Comparison of ENCODE assay signal across 1 cellular context in the genomic region with DNA sequence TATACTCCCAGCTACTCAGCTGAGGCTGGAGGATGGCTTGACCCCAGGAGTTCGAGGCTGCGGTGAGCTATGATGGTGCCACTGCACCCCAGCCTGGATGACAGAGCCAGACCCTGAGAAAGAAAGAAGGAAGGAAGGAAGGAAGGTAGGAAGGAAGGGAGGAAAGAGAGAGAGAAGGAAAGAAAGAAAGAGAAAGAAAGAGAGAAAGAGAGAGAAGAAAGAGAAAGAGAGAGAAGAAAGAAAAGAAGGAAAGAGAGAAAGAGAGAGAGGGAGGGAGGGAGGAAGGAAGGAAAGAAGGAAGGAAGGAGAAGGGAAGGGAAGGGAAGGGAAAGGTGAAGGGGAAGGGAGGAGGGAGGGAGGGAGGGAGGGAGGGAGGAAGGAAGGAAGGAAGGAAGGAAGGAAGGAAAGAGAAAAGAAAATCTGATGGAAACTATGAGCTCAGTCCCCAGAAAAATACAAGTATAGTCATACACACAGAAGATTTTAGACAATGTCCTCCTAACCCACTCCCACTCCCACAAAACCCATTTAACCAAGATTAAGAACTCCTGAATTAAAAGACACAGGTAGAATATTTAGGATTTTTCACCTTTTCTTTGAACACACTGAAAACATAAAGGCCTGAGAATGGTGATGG.
TF ChIP-seq lines count a peak whose summit lies in the region.

No MANE protein-coding gene starts in this region.

TF ChIP-seq in K562, 482 proteins besides CTCF, POLR2A, EP300 and RAD21:
- TF ChIP-seq PRMT5 (CRISPR knock-in tag; IDR thresholded peaks at IDR 0.05) (no peak), POLR3A (IDR thresholded peaks at IDR 0.05; ENCODE audit: borderline replicate concordance, extremely low read depth, insufficient read depth, insufficient read length) (no peak), RBFOX2 (IDR thresholded peaks at IDR 0.05; ENCODE audit: low read depth, low read length) (no peak), ETV6 (IDR thresholded peaks at IDR 0.05; ENCODE audit: borderline replicate concordance in 1 of 2, low read depth in 2 of 2, low read length in 1 of 2) (no peak), ETV6 (CRISPR knock-in tag; IDR thresholded peaks at IDR 0.05; ENCODE audit: borderline replicate concordance) (no peak)
- TF ChIP-seq, protein P1, sequence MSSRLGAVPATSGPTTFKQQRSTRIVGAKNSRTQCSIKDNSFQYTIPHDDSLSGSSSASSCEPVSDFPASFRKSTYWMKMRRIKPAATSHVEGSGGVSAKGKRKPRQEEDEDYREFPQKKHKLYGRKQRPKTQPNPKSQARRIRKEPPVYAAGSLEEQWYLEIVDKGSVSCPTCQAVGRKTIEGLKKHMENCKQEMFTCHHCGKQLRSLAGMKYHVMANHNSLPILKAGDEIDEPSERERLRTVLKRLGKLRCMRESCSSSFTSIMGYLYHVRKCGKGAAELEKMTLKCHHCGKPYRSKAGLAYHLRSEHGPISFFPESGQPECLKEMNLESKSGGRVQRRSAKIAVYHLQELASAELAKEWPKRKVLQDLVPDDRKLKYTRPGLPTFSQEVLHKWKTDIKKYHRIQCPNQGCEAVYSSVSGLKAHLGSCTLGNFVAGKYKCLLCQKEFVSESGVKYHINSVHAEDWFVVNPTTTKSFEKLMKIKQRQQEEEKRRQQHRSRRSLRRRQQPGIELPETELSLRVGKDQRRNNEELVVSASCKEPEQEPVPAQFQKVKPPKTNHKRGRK (tag; IDR thresholded peaks at IDR 0.05) = peak; percentile 88
TF ChIP-seq in K562: peak in this region for 1.
